Comparison of ENCODE assay signal across 18 cellular contexts in the genomic region with DNA sequence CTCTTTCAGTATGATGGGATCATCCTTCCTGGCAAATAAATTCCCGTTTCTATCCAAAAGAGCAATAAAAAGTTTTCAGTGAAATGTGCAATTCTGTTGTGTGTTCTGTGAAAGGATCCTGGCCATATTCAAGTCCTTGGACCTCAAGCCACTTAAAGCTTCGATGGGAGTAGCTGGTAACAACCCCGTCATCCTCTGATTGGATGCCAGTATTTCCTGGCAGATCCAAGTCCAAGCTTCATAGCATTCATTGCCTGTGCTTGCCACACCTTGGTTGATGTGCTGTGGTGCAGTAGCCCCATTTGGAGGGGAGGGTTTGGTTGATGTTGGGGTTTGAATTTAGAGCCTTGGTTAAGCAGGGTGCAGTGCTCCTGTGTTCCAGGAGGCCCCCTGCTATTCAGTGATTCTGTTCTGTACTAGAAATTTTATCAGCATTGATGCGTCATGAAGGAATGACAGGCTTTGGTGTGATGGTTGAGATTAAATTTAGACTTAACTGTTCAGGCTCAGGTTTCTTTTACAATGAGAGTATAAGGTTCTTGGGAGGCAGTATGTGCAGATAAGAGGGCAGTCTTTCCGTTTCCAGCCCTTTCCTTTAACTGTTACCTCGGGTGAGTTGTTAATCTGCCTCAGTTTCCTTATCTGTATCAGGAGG. TPM values are rescaled to one million over a fixed set of nuclear protein-coding genes. Genes with fewer than 3 reads are reported as not detected.
DNase-seq lines count a peak whose midpoint lies in the region; ATAC-seq, FAIRE-seq and TF ChIP-seq lines count a peak whose summit lies in the region.
"Had no signal": no experiment of that assay in that cellular context is flagged by ENCODE, and none has a peak within 500 bp of the region (broad histone marks: within the 10 kb centered on the region; RNA-seq: fewer than 3 reads in every experiment).

No MANE protein-coding gene starts in this region.

- peak overlapping the region; percentile 35 to 93 (median 58) for H3K27ac ChIP-seq in gastrocnemius medialis
- H3K27ac ChIP-seq: esophagus squamous epithelium had no signal

- TF ChIP-seq CTCF in choroid plexus epithelial cell (conservative IDR thresholded peaks at IDR 0.05; ENCODE audit: low read depth, low read length) (no peak), gastrocnemius medialis (IDR thresholded peaks at IDR 0.05 in 4 of 5, conservative IDR thresholded peaks at IDR 0.05 in 1 of 5) (no peak)

- intact Hi-C loops in activated CD4-positive, alpha-beta memory T cell treated with anti-CD3 and anti-CD28 coated beads for 36 hours (cut with micrococcal nuclease), result no loop called here
- intact Hi-C loops in gastrocnemius medialis (cut with DNase I; ENCODE audit: low total_unique reads), result loop anchor here (10.0 kb wide), 1 partner anchor 168 kb away; a partner anchor contains a TSS

- no peak overlapping the region for H3K4me3 Mint-ChIP-seq in activated CD4-positive, alpha-beta memory T cell treated with anti-CD3 and anti-CD28 coated beads for 36 hours
- no peak overlapping the region for H3K4me3 Mint-ChIP-seq in activated CD4-positive, alpha-beta memory T cell treated with anti-CD3 and anti-CD28 coated beads, Interleukin-2, amount 10 ng/mL, durations not matched to agents 7 days and 5 days

- H3K27ac Mint-ChIP-seq in activated CD4-positive, alpha-beta memory T cell treated with anti-CD3 and anti-CD28 coated beads for 36 hours, result peak overlapping the region; percentile 40
- no peak overlapping the region for H3K27ac Mint-ChIP-seq in activated CD4-positive, alpha-beta memory T cell treated with anti-CD3 and anti-CD28 coated beads, Interleukin-2, amount 10 ng/mL, durations not matched to agents 7 days and 5 days
- H3K27ac Mint-ChIP-seq: activated naive CD8-positive, alpha-beta T cell treated with anti-CD3 and anti-CD28 coated beads, Interleukin-2, amount 10 ng/mL, durations not matched to agents 7 days and 5 days had no signal

- CTCF ChIA-PET in activated CD4-positive, alpha-beta memory T cell treated with anti-CD3 and anti-CD28 coated beads for 36 hours (lab: Charles Lee), result interaction anchor here (0.7 kb wide), 1 partner anchor 146 kb away, joined by 3 read pairs; no protein-coding TSS in a partner anchor
- CTCF ChIA-PET in activated CD4-positive, alpha-beta memory T cell treated with anti-CD3 and anti-CD28 coated beads, Interleukin-2, amount 10 ng/mL, durations not matched to agents 7 days and 5 days (lab: Charles Lee), result no interaction called here

- in situ Hi-C loops in gastrocnemius medialis (cut with MboI; ENCODE audit: low sequenced_read_pairs in 4 of 4), result no loop called here

- no peaks in the 10 kb centered on the region for H3K27me3 ChIP-seq in gastrocnemius medialis
- H3K27me3 ChIP-seq: esophagus squamous epithelium had no signal

- no peak for TF ChIP-seq POLR2A in gastrocnemius medialis (IDR thresholded peaks at IDR 0.05)
- no peak; the same call in 1 of the 2 replicates for TF ChIP-seq POLR2A in GM12891 (IDR thresholded peaks at IDR 0.05; ENCODE audit: low read depth, low read length)

- peaks cover 74% of the 10 kb centered on the region for H3K4me1 Mint-ChIP-seq in activated CD4-positive, alpha-beta memory T cell treated with anti-CD3 and anti-CD28 coated beads for 36 hours (ENCODE audit: low read depth)
- peaks cover 74% of the 10 kb centered on the region for H3K4me1 Mint-ChIP-seq in activated CD4-positive, alpha-beta memory T cell treated with anti-CD3 and anti-CD28 coated beads, Interleukin-2, amount 10 ng/mL, durations not matched to agents 7 days and 5 days

- no peaks in the 10 kb centered on the region for H3K27me3 Mint-ChIP-seq in activated CD4-positive, alpha-beta memory T cell treated with anti-CD3 and anti-CD28 coated beads for 36 hours
- no peaks in the 10 kb centered on the region for H3K27me3 Mint-ChIP-seq in activated CD4-positive, alpha-beta memory T cell treated with anti-CD3 and anti-CD28 coated beads, Interleukin-2, amount 10 ng/mL, durations not matched to agents 7 days and 5 days
- H3K27me3 Mint-ChIP-seq: activated naive CD8-positive, alpha-beta T cell treated with anti-CD3 and anti-CD28 coated beads, Interleukin-2, amount 10 ng/mL, durations not matched to agents 7 days and 5 days had no signal

- ATAC-seq in gastrocnemius medialis (peak in 1 of 2 donors; percentile 34), GM18868 (IDR thresholded peaks at IDR 0.05; ENCODE audit: unreplicated experiment) (no peak)
- ATAC-seq: Right ventricle myocardium inferior had no signal

- H3K36me3 Mint-ChIP-seq in activated CD4-positive, alpha-beta memory T cell treated with anti-CD3 and anti-CD28 coated beads for 36 hours, result peaks cover 88% of the 10 kb centered on the region
- peaks cover 90% of the 10 kb centered on the region for H3K36me3 Mint-ChIP-seq in activated CD4-positive, alpha-beta memory T cell treated with anti-CD3 and anti-CD28 coated beads, Interleukin-2, amount 10 ng/mL, durations not matched to agents 7 days and 5 days (ENCODE audit: low read depth)

- H3K4me1 ChIP-seq in gastrocnemius medialis, result peaks cover 55 to 62% of the 10 kb centered on the region in 2 donors

- POLR2A ChIA-PET in activated CD4-positive, alpha-beta memory T cell treated with anti-CD3 and anti-CD28 coated beads for 36 hours (lab: Charles Lee), result interaction anchor here (6.0 kb wide), 1 partner anchor 48 kb away, joined by 44 read pairs; a partner anchor contains a TSS
- POLR2A ChIA-PET in activated CD4-positive, alpha-beta memory T cell treated with anti-CD3 and anti-CD28 coated beads, Interleukin-2, amount 10 ng/mL, durations not matched to agents 7 days and 5 days (lab: Charles Lee), result interaction anchor here (0.6 to 1.3 kb wide), 4 partner anchors 9 to 119 kb away, joined by 3 to 4 read pairs (median 3); a partner anchor contains a TSS

- H3K36me3 ChIP-seq in gastrocnemius medialis, result peaks cover 5 to 72% of the 10 kb centered on the region in 2 donors

- DNase-seq in activated CD4-positive, alpha-beta memory T cell treated with anti-CD3 and anti-CD28 coated beads for 36 hours, result no peak
- DNase-seq in activated CD4-positive, alpha-beta memory T cell treated with anti-CD3 and anti-CD28 coated beads, Interleukin-2, amount 10 ng/mL, durations not matched to agents 7 days and 5 days, result no peak
- DNase-seq in RKO (ENCODE audit: low spot score) (peak; percentile 40), choroid plexus epithelial cell (ENCODE audit: low read depth) (peak; percentile 45), gastrocnemius medialis (no peak), GM12891 (ENCODE audit: insufficient read length, low spot score) (no peak), kidney tubule cell (ENCODE audit: low spot score) (no peak)
- DNase-seq: activated naive CD8-positive, alpha-beta T cell treated with anti-CD3 and anti-CD28 coated beads, Interleukin-2, amount 10 ng/mL, durations not matched to agents 7 days and 5 days; COR-L47; cortex of kidney; esophagus squamous epithelium; H7; Karpas-422; NCI-H1930; NCI-H774; T-helper 9 cell had no signal

- no peak for FAIRE-seq in GM12891 (lab: Jason Lieb, UNC)

- H3K4me3 ChIP-seq in choroid plexus epithelial cell (ENCODE audit: low read depth, low read length) (no peak overlapping the region), gastrocnemius medialis (no peak overlapping the region)
- H3K4me3 ChIP-seq: esophagus squamous epithelium had no signal

- no peaks in the 10 kb centered on the region for H3K9me3 Mint-ChIP-seq in activated CD4-positive, alpha-beta memory T cell treated with anti-CD3 and anti-CD28 coated beads for 36 hours
- H3K9me3 Mint-ChIP-seq in activated CD4-positive, alpha-beta memory T cell treated with anti-CD3 and anti-CD28 coated beads, Interleukin-2, amount 10 ng/mL, durations not matched to agents 7 days and 5 days, result no peaks in the 10 kb centered on the region
- H3K9me3 Mint-ChIP-seq: activated naive CD8-positive, alpha-beta T cell treated with anti-CD3 and anti-CD28 coated beads, Interleukin-2, amount 10 ng/mL, durations not matched to agents 7 days and 5 days had no signal

- no peaks in the 10 kb centered on the region for H3K9me3 ChIP-seq in gastrocnemius medialis
- H3K9me3 ChIP-seq: esophagus squamous epithelium had no signal

TF ChIP-seq in GM12891, 5 proteins besides CTCF, POLR2A, EP300 and RAD21:
- TF ChIP-seq SPI1 (IDR thresholded peaks at IDR 0.05; ENCODE audit: low read depth, low read length) (no peak), PAX5 (IDR thresholded peaks at IDR 0.05; ENCODE audit: insufficient read depth, low read length, severe bottlenecking) (no peak), POU2F2 (IDR thresholded peaks at IDR 0.05; ENCODE audit: low read depth, low read length) (no peak), TAF1 (IDR thresholded peaks at IDR 0.05; ENCODE audit: low read depth, low read length) (no peak), POLR2AphosphoS5 (IDR thresholded peaks at IDR 0.05; ENCODE audit: low read depth, low read length) (no peak)

RNA-seq across cellular contexts. Expression of a gene that starts 4.9 kb away (rescaled TPM):
- 1,000 to 10,000 TPM; 1,338 to 1,385 TPM for total RNA-seq in activated CD4-positive, alpha-beta memory T cell treated with anti-CD3 and anti-CD28 coated beads for 36 hours
- 1,000 to 10,000 TPM; 1,074 to 1,084 TPM for total RNA-seq in activated CD4-positive, alpha-beta memory T cell treated with anti-CD3 and anti-CD28 coated beads, Interleukin-2, amount 10 ng/mL, durations not matched to agents 7 days and 5 days
- total RNA-seq in gastrocnemius medialis, result 100 to 1,000 TPM; 302 to 593 (median 504) TPM
- polyA plus RNA-seq in GM12891 (2012; ENCODE audit: low read depth, missing spikeins), result 6,058 TPM

RNA-seq across cellular contexts. Expression of a gene that starts 46.8 kb away (rescaled TPM):
- total RNA-seq in activated CD4-positive, alpha-beta memory T cell treated with anti-CD3 and anti-CD28 coated beads for 36 hours, result 10 to 100 TPM; 28.1 to 30.4 TPM
- 10 to 100 TPM; 34.1 to 35.2 TPM for total RNA-seq in activated CD4-positive, alpha-beta memory T cell treated with anti-CD3 and anti-CD28 coated beads, Interleukin-2, amount 10 ng/mL, durations not matched to agents 7 days and 5 days
- 10 to 100 TPM; 44.7 to 73.0 (median 59.0) TPM for total RNA-seq in gastrocnemius medialis
- polyA plus RNA-seq in GM12891 (2012; ENCODE audit: low read depth, missing spikeins), result 25.3 TPM

Comparison
In these comparisons a context has a peak if more than half of its experiments do, and no peak if none do; other contexts are left out.
1. DNase-seq: peak in RKO (single experiment) and choroid plexus epithelial cell (single experiment); none in activated CD4-positive, alpha-beta memory T cell treated with anti-CD3 and anti-CD28 coated beads for 36 hours (single experiment), activated CD4-positive, alpha-beta memory T cell treated with anti-CD3 and anti-CD28 coated beads, Interleukin-2, amount 10 ng/mL, durations not matched to agents 7 days and 5 days (single experiment), gastrocnemius medialis (0 of 2), GM12891 (single experiment) and kidney tubule cell (single experiment).